1 cellular context compared by ENCODE assay signal in the genomic region with DNA sequence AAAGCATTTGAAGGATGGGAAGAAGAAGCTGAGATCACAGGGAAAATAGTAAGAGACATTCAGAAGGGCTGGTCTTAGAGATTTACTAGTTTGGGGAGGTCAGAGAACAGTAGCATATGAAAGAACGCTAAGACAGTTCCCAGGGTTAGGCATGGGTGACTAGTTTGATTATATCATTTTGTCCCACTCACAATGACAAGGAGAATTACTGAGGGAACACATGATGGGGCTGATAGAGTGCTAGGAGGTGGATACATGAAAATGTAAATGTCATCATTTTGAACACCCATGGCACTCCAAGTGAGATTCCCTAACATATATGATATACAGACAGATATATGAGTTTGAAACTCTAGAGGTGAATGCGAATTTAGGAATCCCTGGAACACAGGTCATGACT.
TF ChIP-seq lines count a peak whose summit lies in the region.

No MANE protein-coding gene starts in this region.

TF ChIP-seq in K562, 482 proteins besides CTCF, POLR2A, EP300 and RAD21 (continued from another document):
- TF ChIP-seq, protein P1, sequence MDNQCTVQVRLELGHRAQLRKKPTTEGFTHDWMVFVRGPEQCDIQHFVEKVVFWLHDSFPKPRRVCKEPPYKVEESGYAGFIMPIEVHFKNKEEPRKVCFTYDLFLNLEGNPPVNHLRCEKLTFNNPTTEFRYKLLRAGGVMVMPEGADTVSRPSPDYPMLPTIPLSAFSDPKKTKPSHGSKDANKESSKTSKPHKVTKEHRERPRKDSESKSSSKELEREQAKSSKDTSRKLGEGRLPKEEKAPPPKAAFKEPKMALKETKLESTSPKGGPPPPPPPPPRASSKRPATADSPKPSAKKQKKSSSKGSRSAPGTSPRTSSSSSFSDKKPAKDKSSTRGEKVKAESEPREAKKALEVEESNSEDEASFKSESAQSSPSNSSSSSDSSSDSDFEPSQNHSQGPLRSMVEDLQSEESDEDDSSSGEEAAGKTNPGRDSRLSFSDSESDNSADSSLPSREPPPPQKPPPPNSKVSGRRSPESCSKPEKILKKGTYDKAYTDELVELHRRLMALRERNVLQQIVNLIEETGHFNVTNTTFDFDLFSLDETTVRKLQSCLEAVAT (IDR thresholded peaks at IDR 0.05), result 0 out of 4 replicates have a peak, but pooled peaks of 1 of the 2 experiments have one; percentile 11
- TF ChIP-seq ZKSCAN3 (CRISPR knock-in tag; IDR thresholded peaks at IDR 0.05), result no peak
- TF ChIP-seq ZNF146 (CRISPR knock-in tag; IDR thresholded peaks at IDR 0.05; ENCODE audit: unreplicated experiment), result no peak
- TF ChIP-seq GABPA (tag; conservative IDR thresholded peaks at IDR 0.05; ENCODE audit: low read depth), result no peak
- no peak for TF ChIP-seq PCBP1 (IDR thresholded peaks at IDR 0.05; ENCODE audit: low read depth, low read length, poor library complexity, severe bottlenecking)
- peak; percentile 52; the same call in 1 of the 2 replicates for TF ChIP-seq MAFF (IDR thresholded peaks at IDR 0.05; ENCODE audit: low read length)
- TF ChIP-seq TRIM24 (IDR thresholded peaks at IDR 0.05), result no peak
- TF ChIP-seq ZNF644 (tag; IDR thresholded peaks at IDR 0.05; ENCODE audit: low read depth), result no peak
- TF ChIP-seq ATF3 (IDR thresholded peaks at IDR 0.05), result peak; percentile 16; the same call in 1 of the 2 replicates
- TF ChIP-seq ATF3 (CRISPR knock-in tag; conservative IDR thresholded peaks at IDR 0.05), result no peak
- TF ChIP-seq PML (IDR thresholded peaks at IDR 0.05; ENCODE audit: low read length), result no peak
TF ChIP-seq in K562: peak in this region for 16.
